ENCODE assay signal across 15 cellular contexts in genomic region chr18:75223687-75224347, GRCh38. TPM values are rescaled to one million over a fixed set of nuclear protein-coding genes. Genes with fewer than 3 reads are reported as not detected.
DNase-seq lines count a peak whose midpoint lies in the region; ATAC-seq, FAIRE-seq and TF ChIP-seq lines count a peak whose summit lies in the region.
"Had no signal": no experiment of that assay in that cellular context is flagged by ENCODE, and none has a peak within 500 bp of the region (broad histone marks: within the 10 kb centered on the region; RNA-seq: fewer than 3 reads in every experiment).

No MANE protein-coding gene starts in this region.

- CTCF ChIA-PET in naive thymus-derived CD4-positive, alpha-beta T cell (lab: Charles Lee): interaction anchor here (1.0 to 1.2 kb wide), 2 partner anchors 19 to 23 kb away, joined by 3 to 5 read pairs; no protein-coding TSS in a partner anchor
- CTCF ChIA-PET in MCF 10A (lab: Yijun Ruan, JAX): interaction anchor here (0.6 kb wide), 1 partner anchor 184 kb away, joined by 3 read pairs; no protein-coding TSS in a partner anchor

- H3K9me3 Mint-ChIP-seq in naive thymus-derived CD4-positive, alpha-beta T cell: no peaks in the 10 kb centered on the region
- H3K9me3 Mint-ChIP-seq in MCF 10A (ENCODE audit: unreplicated experiment): no peaks in the 10 kb centered on the region
- H3K9me3 Mint-ChIP-seq: activated naive CD4-positive, alpha-beta T cell treated with anti-CD3 and anti-CD28 coated beads, Interleukin-2, amount 10 ng/mL, durations not matched to agents 7 days and 5 days; stimulated activated naive CD8-positive, alpha-beta T cell treated with anti-CD3 and anti-CD28 coated beads, Interleukin-15, Interleukin-2, amounts not matched to agents 100 ng/mL and 50 ng/mL, for 24 hours had no signal

- intact Hi-C loops in naive thymus-derived CD4-positive, alpha-beta T cell (cut with micrococcal nuclease): no loop called here
- intact Hi-C loops in MCF 10A (cut with micrococcal nuclease): no loop called here

- H3K4me3 ChIP-seq in bronchial epithelial cell (ENCODE audit: low read depth, low read length): no peak overlapping the region
- no peak overlapping the region for H3K4me3 ChIP-seq in naive thymus-derived CD4-positive, alpha-beta T cell (ENCODE audit: low read length)
- H3K4me3 ChIP-seq in suprapubic skin: no peak overlapping the region

- H3K27ac ChIP-seq in naive thymus-derived CD4-positive, alpha-beta T cell (ENCODE audit: low read depth, low read length): no peak overlapping the region
- H3K27ac ChIP-seq in suprapubic skin: no peak overlapping the region

- peak; percentile 23 for FAIRE-seq in bronchial epithelial cell (lab: Jason Lieb, UNC)
- FAIRE-seq: GM12891 had no signal

- peaks cover 0 to under 1% (median 0%) of the 10 kb centered on the region in 5 donors for H3K36me3 Mint-ChIP-seq in naive thymus-derived CD4-positive, alpha-beta T cell
- peaks cover 4% of the 10 kb centered on the region for H3K36me3 Mint-ChIP-seq in MCF 10A (ENCODE audit: insufficient read depth, unreplicated experiment)
- H3K36me3 Mint-ChIP-seq: naive B cell had no signal

- WGBS in suprapubic skin: 68% methylated on average over 9 of the region's 9 CpGs

- no peak for TF ChIP-seq EP300 in suprapubic skin (IDR thresholded peaks at IDR 0.05)

- peak; percentile 16 for DNase-seq in HCEC 1CT
- DNase-seq in NCI-H2227 (lab: John Stamatoyannopoulos, UW; ENCODE audit: unreplicated experiment): peak; percentile 68
- DNase-seq in bronchial epithelial cell (ENCODE audit: low read depth): no peak
- no peak for DNase-seq in naive thymus-derived CD4-positive, alpha-beta T cell
- DNase-seq in MCF 10A (ENCODE audit: unreplicated experiment): no peak
- no peak for DNase-seq in suprapubic skin (ENCODE audit: low spot score in 2 of 2)
- DNase-seq: activated CD4-positive, alpha-beta T cell treated with anti-CD3 and anti-CD28 coated beads, Interleukin-2, amount 50 U/mL, for 48 hours; activated naive CD4-positive, alpha-beta T cell treated with anti-CD3 and anti-CD28 coated beads, Interleukin-2, amount 10 ng/mL, durations not matched to agents 7 days and 5 days; effector memory CD4-positive, alpha-beta T cell; naive B cell; NCI-H446 had no signal

- no peaks in the 10 kb centered on the region for H3K27me3 Mint-ChIP-seq in naive thymus-derived CD4-positive, alpha-beta T cell
- no peaks in the 10 kb centered on the region for H3K27me3 Mint-ChIP-seq in MCF 10A (ENCODE audit: insufficient read depth, unreplicated experiment)
- H3K27me3 Mint-ChIP-seq: activated naive CD4-positive, alpha-beta T cell treated with anti-CD3 and anti-CD28 coated beads, Interleukin-2, amount 10 ng/mL, durations not matched to agents 7 days and 5 days; stimulated activated naive CD8-positive, alpha-beta T cell treated with anti-CD3 and anti-CD28 coated beads, Interleukin-15, Interleukin-2, amounts not matched to agents 100 ng/mL and 50 ng/mL, for 24 hours had no signal

- H3K4me1 Mint-ChIP-seq in naive thymus-derived CD4-positive, alpha-beta T cell: peaks cover 11 to 100% (median 96%) of the 10 kb centered on the region in 7 donors
- H3K4me1 Mint-ChIP-seq in MCF 10A (ENCODE audit: insufficient read depth, unreplicated experiment): peaks cover 5% of the 10 kb centered on the region

- no peak for TF ChIP-seq CTCF in bronchial epithelial cell (IDR thresholded peaks at IDR 0.05; ENCODE audit: insufficient read depth, low read length, severe bottlenecking)
- TF ChIP-seq CTCF in MCF 10A (IDR thresholded peaks at IDR 0.05; ENCODE audit: unreplicated experiment): no peak
- TF ChIP-seq CTCF in suprapubic skin (IDR thresholded peaks at IDR 0.05): no peak

- no TSS peak for BruUV-seq in MCF 10A (replicated peaks; lab: Mats Ljungman, UMichigan)

- H3K27ac Mint-ChIP-seq in naive thymus-derived CD4-positive, alpha-beta T cell: peak overlapping the region in 7 of 9 donors; percentile 15 to 83 (median 55)
- H3K27ac Mint-ChIP-seq in MCF 10A (ENCODE audit: low read depth, unreplicated experiment): no peak overlapping the region
- H3K27ac Mint-ChIP-seq: activated naive CD4-positive, alpha-beta T cell treated with anti-CD3 and anti-CD28 coated beads, Interleukin-2, amount 10 ng/mL, durations not matched to agents 7 days and 5 days; stimulated activated naive CD8-positive, alpha-beta T cell treated with anti-CD3 and anti-CD28 coated beads, Interleukin-15, Interleukin-2, amounts not matched to agents 100 ng/mL and 50 ng/mL, for 24 hours had no signal

- H3K27me3 ChIP-seq in bronchial epithelial cell (ENCODE audit: control insufficient read depth, insufficient read depth, low read length) (no peaks in the 10 kb centered on the region), suprapubic skin (no peaks in the 10 kb centered on the region)
- no peaks in the 10 kb centered on the region for H3K27me3 ChIP-seq in naive thymus-derived CD4-positive, alpha-beta T cell (ENCODE audit: control insufficient read depth in 2 of 2, insufficient read depth in 2 of 2, low read length in 2 of 2)

- peaks cover 0 to 23% of the 10 kb centered on the region in 2 donors for H3K4me1 ChIP-seq in naive thymus-derived CD4-positive, alpha-beta T cell (ENCODE audit: control insufficient read depth in 2 of 2, insufficient read depth in 2 of 2, low read length in 2 of 2)
- peaks cover 38% of the 10 kb centered on the region for H3K4me1 ChIP-seq in suprapubic skin

- H3K9me3 ChIP-seq in naive thymus-derived CD4-positive, alpha-beta T cell (ENCODE audit: control insufficient read depth in 2 of 3, low read length in 3 of 3): no peaks in the 10 kb centered on the region
- no peaks in the 10 kb centered on the region for H3K9me3 ChIP-seq in suprapubic skin

- POLR2A ChIA-PET in naive thymus-derived CD4-positive, alpha-beta T cell (lab: Charles Lee): interaction anchor here (0.8 to 1.4 kb wide), 3 partner anchors 11 to 29 kb away, joined by 3 to 8 read pairs (median 3); partner anchors contain the start of gene TSHZ1
- POLR2A ChIA-PET in MCF 10A (lab: Yijun Ruan, JAX): interaction anchor here (0.7 kb wide), 1 partner anchor 767 kb away, joined by 4 read pairs; no protein-coding TSS in a partner anchor

- TF ChIP-seq POLR2A in GM18505 (IDR thresholded peaks at IDR 0.05; ENCODE audit: borderline replicate concordance, extremely low read depth, insufficient read depth, insufficient read length) (no peak), suprapubic skin (IDR thresholded peaks at IDR 0.05) (no peak)

- no peaks in the 10 kb centered on the region for H3K36me3 ChIP-seq in bronchial epithelial cell (ENCODE audit: control insufficient read depth, insufficient read depth, low read length)
- H3K36me3 ChIP-seq in naive thymus-derived CD4-positive, alpha-beta T cell (ENCODE audit: control insufficient read depth in 2 of 3, insufficient read depth in 3 of 3, low read length in 3 of 3): peaks cover 0 to 3% (median 0%) of the 10 kb centered on the region in 3 experiments
- H3K36me3 ChIP-seq in suprapubic skin: no peaks in the 10 kb centered on the region

- H3K4me3 Mint-ChIP-seq in naive thymus-derived CD4-positive, alpha-beta T cell: peak overlapping the region in 5 of 10 donors; percentile 3 to 49 (median 21)
- H3K4me3 Mint-ChIP-seq in MCF 10A (ENCODE audit: unreplicated experiment): no peak overlapping the region
- H3K4me3 Mint-ChIP-seq: activated naive CD4-positive, alpha-beta T cell treated with anti-CD3 and anti-CD28 coated beads, Interleukin-2, amount 10 ng/mL, durations not matched to agents 7 days and 5 days; naive B cell; stimulated activated naive CD8-positive, alpha-beta T cell treated with anti-CD3 and anti-CD28 coated beads, Interleukin-15, Interleukin-2, amounts not matched to agents 100 ng/mL and 50 ng/mL, for 24 hours had no signal

- no peak for ATAC-seq in naive thymus-derived CD4-positive, alpha-beta T cell
- ATAC-seq in GM18505 (IDR thresholded peaks at IDR 0.05; ENCODE audit: unreplicated experiment) (no peak), GM18502 (IDR thresholded peaks at IDR 0.05; ENCODE audit: poor library complexity, unreplicated experiment) (no peak)

RNA-seq across cellular contexts. Expression of gene TSHZ1, which starts 13.2 kb away (rescaled TPM):
- 1.3 and 1.5 TPM in 2 replicates for total RNA-seq in bronchial epithelial cell
- 10 to 100 TPM; 17.9 to 33.5 (median 25.7) TPM for total RNA-seq in naive thymus-derived CD4-positive, alpha-beta T cell
- 1 to 10 TPM; 4.5 to 6.6 TPM for polyA plus RNA-seq in naive thymus-derived CD4-positive, alpha-beta T cell
- total RNA-seq in MCF 10A (2022): 9.7 and 11.7 TPM in 2 replicates
- total RNA-seq in suprapubic skin: 10 to 100 TPM; 15.2 to 24.5 (median 20.3) TPM

RNA-seq across cellular contexts. Expression of gene PTGR3, which starts 14.9 kb away (rescaled TPM):
- 6.3 and 6.8 TPM in 2 replicates for total RNA-seq in bronchial epithelial cell
- total RNA-seq in naive thymus-derived CD4-positive, alpha-beta T cell: 10 to 100 TPM; 25.1 to 59.1 (median 31.7) TPM
- polyA plus RNA-seq in naive thymus-derived CD4-positive, alpha-beta T cell: 10 to 100 TPM; 17.0 to 25.5 TPM
- 19.8 and 20.6 TPM in 2 replicates for total RNA-seq in MCF 10A (2022)
- total RNA-seq in suprapubic skin: 10 to 100 TPM; 14.0 to 20.4 (median 15.5) TPM

Comparison
In these comparisons a context has a peak if more than half of its experiments do, and no peak if none do; other contexts are left out.
1. DNase-seq: peak in HCEC 1CT (single experiment) and NCI-H2227 (single experiment); none in bronchial epithelial cell (single experiment), naive thymus-derived CD4-positive, alpha-beta T cell (0 of 9), MCF 10A (single experiment) and suprapubic skin (0 of 2).